In genomic region chr14:101228949-101229541, GRCh38 we compare ENCODE assay signal across 20 cellular contexts.
DNase-seq lines count a peak whose midpoint lies in the region; TF ChIP-seq lines count a peak whose summit lies in the region.
"Had no signal": no experiment of that assay in that cellular context is flagged by ENCODE, and none has a peak within 500 bp of the region (broad histone marks: within the 10 kb centered on the region; RNA-seq: fewer than 3 reads in every experiment).

No MANE protein-coding gene starts in this region.

- H3K9me3 Mint-ChIP-seq in endodermal cell (peaks cover 4% of the 10 kb centered on the region), nephron progenitor cell (peaks cover 3% of the 10 kb centered on the region)
- H3K9me3 Mint-ChIP-seq: activated naive CD4-positive, alpha-beta T cell treated with anti-CD3 and anti-CD28 coated beads, Interleukin-2, amount 10 ng/mL, durations not matched to agents 7 days and 5 days; activated T-cell treated with anti-CD3 and anti-CD28 coated beads, Interleukin-2, amount 50 U/mL, for 4 hours; memory B cell; naive thymus-derived CD8-positive, alpha-beta T cell had no signal

- TF ChIP-seq CTCF in endodermal cell (conservative IDR thresholded peaks at IDR 0.05) (peak; percentile 40), nephron progenitor cell (IDR thresholded peaks at IDR 0.05) (no peak)

- peak overlapping the region; percentile 61 for H3K4me3 ChIP-seq in ACC112 (ENCODE audit: low read depth, low read length)
- no peak overlapping the region for H3K4me3 ChIP-seq in endodermal cell (ENCODE audit: low read length)
- H3K4me3 ChIP-seq: ascending aorta had no signal

- H2AFZ ChIP-seq in ACC112 (ENCODE audit: low read length, unreplicated experiment): no peak overlapping the region

- H3K27me3 Mint-ChIP-seq in endodermal cell (ENCODE audit: insufficient read depth): no peaks in the 10 kb centered on the region
- peaks cover 7% of the 10 kb centered on the region for H3K27me3 Mint-ChIP-seq in nephron progenitor cell (ENCODE audit: low read depth, poor library complexity)

- H3K4me1 ChIP-seq in ACC112 (ENCODE audit: control insufficient read depth, insufficient read depth, low read length, unreplicated experiment) (no peaks in the 10 kb centered on the region), endodermal cell (ENCODE audit: control insufficient read depth, insufficient read depth, low read length) (no peaks in the 10 kb centered on the region)
- H3K4me1 ChIP-seq: ascending aorta had no signal

- DNase-seq in OCI-M1 (lab: John Stamatoyannopoulos, UW) (peak; percentile 0), endodermal cell (peak; percentile 48), nephron progenitor cell (no peak), GM19240 (ENCODE audit: insufficient read length, low spot score) (no peak), COLO668 (lab: John Stamatoyannopoulos, UW; ENCODE audit: unreplicated experiment) (no peak)
- DNase-seq in central memory CD4-positive, alpha-beta T cell: no peak
- no peak for DNase-seq in effector CD4-positive, alpha-beta T cell
- DNase-seq: activated CD4-positive, alpha-beta T cell treated with anti-CD3 and anti-CD28 coated beads, Interleukin-2, amount 50 U/mL, for 48 hours; activated naive CD4-positive, alpha-beta T cell treated with anti-CD3 and anti-CD28 coated beads, Interleukin-2, amount 10 ng/mL, durations not matched to agents 7 days and 5 days; activated T-cell treated with anti-CD3 and anti-CD28 coated beads, Interleukin-2, amount 50 U/mL, for 4 hours; DMS53; foreskin fibroblast; NCI-H2081; NCI-H510A treated with DMSO at 0.1 percent for 48 hours; T-helper 1 cell had no signal

- H3K4me3 Mint-ChIP-seq in endodermal cell (no peak overlapping the region), nephron progenitor cell (peak overlapping the region; percentile 58)
- H3K4me3 Mint-ChIP-seq: activated naive CD4-positive, alpha-beta T cell treated with anti-CD3 and anti-CD28 coated beads, Interleukin-2, amount 10 ng/mL, durations not matched to agents 7 days and 5 days; activated T-cell treated with anti-CD3 and anti-CD28 coated beads, Interleukin-2, amount 50 U/mL, for 4 hours; memory B cell; naive thymus-derived CD8-positive, alpha-beta T cell had no signal

- peaks cover 2% of the 10 kb centered on the region for H3K4me1 Mint-ChIP-seq in endodermal cell
- peaks cover 50% of the 10 kb centered on the region for H3K4me1 Mint-ChIP-seq in nephron progenitor cell
- H3K4me1 Mint-ChIP-seq: activated naive CD4-positive, alpha-beta T cell treated with anti-CD3 and anti-CD28 coated beads, Interleukin-2, amount 10 ng/mL, durations not matched to agents 7 days and 5 days; memory B cell had no signal

- 92 to 93% methylated on average over 10 to 17 of the region's 17 CpGs for WGBS in endodermal cell (ENCODE audit: insufficient coverage in 1 of 2, insufficient read length in 1 of 2), 2 experiments

- H3K27me3 ChIP-seq in ACC112 (ENCODE audit: insufficient read depth, low read length): no peaks in the 10 kb centered on the region
- H3K27me3 ChIP-seq in endodermal cell (ENCODE audit: control insufficient read depth, insufficient read depth, low read length, poor library complexity, severe bottlenecking): no peaks in the 10 kb centered on the region
- H3K27me3 ChIP-seq: ascending aorta had no signal

- no peaks in the 10 kb centered on the region for H3K36me3 ChIP-seq in ACC112 (ENCODE audit: insufficient read depth, low read length)
- H3K36me3 ChIP-seq in endodermal cell (ENCODE audit: control insufficient read depth, insufficient read depth, low read length): no peaks in the 10 kb centered on the region
- H3K36me3 ChIP-seq: ascending aorta had no signal

- H3K36me3 Mint-ChIP-seq in endodermal cell (ENCODE audit: low read depth) (no peaks in the 10 kb centered on the region), nephron progenitor cell (ENCODE audit: low read depth) (no peaks in the 10 kb centered on the region)
- H3K36me3 Mint-ChIP-seq: activated naive CD4-positive, alpha-beta T cell treated with anti-CD3 and anti-CD28 coated beads, Interleukin-2, amount 10 ng/mL, durations not matched to agents 7 days and 5 days; memory B cell; naive thymus-derived CD8-positive, alpha-beta T cell had no signal

- no peaks in the 10 kb centered on the region for H3K9me3 ChIP-seq in endodermal cell (ENCODE audit: control insufficient read depth, low read length)
- H3K9me3 ChIP-seq: ascending aorta had no signal

- H3K9ac ChIP-seq in endodermal cell (ENCODE audit: extremely low read depth, low read length, poor library complexity, severe bottlenecking): no peak overlapping the region
- H3K9ac ChIP-seq: KMS-11 had no signal

- H3K27ac ChIP-seq in ACC112 (ENCODE audit: low read depth, low read length) (no peak overlapping the region), endodermal cell (ENCODE audit: low read depth, low read length) (no peak overlapping the region)
- H3K27ac ChIP-seq: ascending aorta, KMS-11 had no signal

- no peaks in the 10 kb centered on the region for H3K79me2 ChIP-seq in ACC112 (ENCODE audit: control insufficient read depth, insufficient read depth, low read length, unreplicated experiment)

- no peak overlapping the region for H3K27ac Mint-ChIP-seq in endodermal cell
- H3K27ac Mint-ChIP-seq in nephron progenitor cell: peak overlapping the region; percentile 95
- H3K27ac Mint-ChIP-seq: activated naive CD4-positive, alpha-beta T cell treated with anti-CD3 and anti-CD28 coated beads, Interleukin-2, amount 10 ng/mL, durations not matched to agents 7 days and 5 days; memory B cell had no signal

Comparison
In these comparisons a context has a peak if more than half of its experiments do, and no peak if none do; other contexts are left out.
1. DNase-seq: peak in OCI-M1 (single experiment) and endodermal cell (single experiment); none in nephron progenitor cell (single experiment), GM19240 (single experiment), COLO668 (single experiment), central memory CD4-positive, alpha-beta T cell (single experiment) and effector CD4-positive, alpha-beta T cell (single experiment).